In genomic region chr10:102648889-102649752, GRCh38 we compare ENCODE assay signal across 8 cellular contexts. TPM values are rescaled to one million over a fixed set of nuclear protein-coding genes. Genes with fewer than 3 reads are reported as not detected.
DNase-seq lines count a peak whose midpoint lies in the region; ATAC-seq and TF ChIP-seq lines count a peak whose summit lies in the region.

No MANE protein-coding gene starts in this region.

- H3K9ac ChIP-seq in rectal smooth muscle tissue (ENCODE audit: low read length) = no peak overlapping the region

- peaks cover 6% of the 10 kb centered on the region for H3K36me3 ChIP-seq in rectal smooth muscle tissue (ENCODE audit: control insufficient read depth, insufficient read depth, low read length)

- H3K4me3 Mint-ChIP-seq in activated T-helper 17 cell treated with anti-CD3 and anti-CD28 coated beads, Interleukin-2, amount 50 U/mL, for 72 hours = peak overlapping the region; percentile 99

- DNase-seq in GM13976 (ENCODE audit: low spot score) (peak; percentile 46), cardiac septum (ENCODE audit: low spot score) (peak; percentile 75), LoVo (ENCODE audit: low spot score) (no peak), NCI-H2171 treated with DMSO at 0.1 percent for 48 hours (lab: John Stamatoyannopoulos, UW) (no peak)

- peak overlapping the region; percentile 31 for H3K27ac ChIP-seq in rectal smooth muscle tissue (ENCODE audit: low read depth, low read length)

- ATAC-seq in activated T-helper 17 cell treated with anti-CD3 and anti-CD28 coated beads, Interleukin-2, amount 50 U/mL, for 72 hours (replicated peaks) = no peak
- ATAC-seq in GM21423 (IDR thresholded peaks at IDR 0.05; ENCODE audit: unreplicated experiment) = no peak
- no peak for ATAC-seq in GM21576 (IDR thresholded peaks at IDR 0.05; ENCODE audit: unreplicated experiment)

- no peaks in the 10 kb centered on the region for H3K27me3 Mint-ChIP-seq in activated T-helper 17 cell treated with anti-CD3 and anti-CD28 coated beads, Interleukin-2, amount 50 U/mL, for 72 hours

- H3K9me3 Mint-ChIP-seq in activated T-helper 17 cell treated with anti-CD3 and anti-CD28 coated beads, Interleukin-2, amount 50 U/mL, for 72 hours = no peaks in the 10 kb centered on the region

- H3K36me3 Mint-ChIP-seq in activated T-helper 17 cell treated with anti-CD3 and anti-CD28 coated beads, Interleukin-2, amount 50 U/mL, for 72 hours (ENCODE audit: low read depth) = peaks cover 88% of the 10 kb centered on the region

- TF ChIP-seq CTCF in GM13976 (IDR thresholded peaks at IDR 0.05; ENCODE audit: borderline replicate concordance, control extremely low read depth, extremely low read depth, insufficient read depth, missing control alignments) = no peak

- in situ Hi-C loops in GM13976 (cut with MboI; ENCODE audit: low sequenced_read_pairs, unreplicated experiment) = no loop called here

- intact Hi-C loops in cardiac septum (cut with DNase I) = loop anchor here (2.0 to 5.0 kb wide), 2 partner anchors 20 to 63 kb away; partner anchors contain the start of genes ARL3 and SFXN2

- peak overlapping the region; percentile 86 for H3K4me3 ChIP-seq in rectal smooth muscle tissue (ENCODE audit: low read length)

- H3K27me3 ChIP-seq in rectal smooth muscle tissue (ENCODE audit: control insufficient read depth, insufficient read depth, low read length) = no peaks in the 10 kb centered on the region

- H3K27ac Mint-ChIP-seq in activated T-helper 17 cell treated with anti-CD3 and anti-CD28 coated beads, Interleukin-2, amount 50 U/mL, for 72 hours = peak overlapping the region; percentile 97

- peaks cover 31% of the 10 kb centered on the region for H3K4me1 ChIP-seq in rectal smooth muscle tissue (ENCODE audit: control insufficient read depth, insufficient read depth, low read length)

- H3K4me1 Mint-ChIP-seq in activated T-helper 17 cell treated with anti-CD3 and anti-CD28 coated beads, Interleukin-2, amount 50 U/mL, for 72 hours = peaks cover 46% of the 10 kb centered on the region

RNA-seq across cellular contexts. Expression of gene TRIM8, which starts 4.8 kb away (rescaled TPM):
- 10 to 100 TPM; 60.0 to 73.9 TPM for total RNA-seq in activated T-helper 17 cell treated with anti-CD3 and anti-CD28 coated beads, Interleukin-2, amount 50 U/mL, for 72 hours
- 99.6 TPM for total RNA-seq in cardiac septum

Comparison
In these comparisons a context has a peak if more than half of its experiments do, and no peak if none do; other contexts are left out.
1. DNase-seq: peak in GM13976 (single experiment) and cardiac septum (single experiment); none in LoVo (single experiment) and NCI-H2171 treated with DMSO at 0.1 percent for 48 hours (single experiment).